Comparison of ENCODE assay signal across 24 cellular contexts in the genomic region with DNA sequence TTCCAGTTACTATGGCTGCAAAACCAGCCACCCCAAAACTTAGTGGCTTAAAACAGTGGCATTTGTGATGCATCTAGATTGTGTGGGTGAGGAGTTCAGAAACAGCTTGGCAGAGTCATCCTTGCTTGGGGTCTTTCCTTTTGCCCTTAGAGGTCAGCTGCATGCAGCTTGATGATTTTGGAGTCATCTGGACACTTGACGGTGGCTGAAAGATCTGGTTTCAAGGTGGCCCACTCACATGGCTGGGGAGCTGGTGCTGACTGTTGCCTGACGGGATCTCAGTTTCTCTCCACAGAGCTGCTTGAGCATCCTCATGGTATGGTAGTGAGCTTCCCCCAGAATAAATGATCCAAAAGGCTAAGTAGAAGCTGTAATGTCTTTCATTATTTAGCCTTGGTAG.
DNase-seq lines count a peak whose midpoint lies in the region; ATAC-seq and TF ChIP-seq lines count a peak whose summit lies in the region.
"Had no signal": no experiment of that assay in that cellular context is flagged by ENCODE, and none has a peak within 500 bp of the region (broad histone marks: within the 10 kb centered on the region; RNA-seq: fewer than 3 reads in every experiment).

No MANE protein-coding gene starts in this region.

- CTCF ChIA-PET in OCI-LY7 (lab: Charles Lee; ENCODE audit: unreplicated experiment) = no interaction called here

- no peak overlapping the region for H3K27ac Mint-ChIP-seq in endodermal cell
- H3K27ac Mint-ChIP-seq: B cell; CD4-positive, alpha-beta memory T cell; CD4-positive, CD25-positive, alpha-beta regulatory T cell; CD8-positive, alpha-beta memory T cell had no signal

- intact Hi-C loops in right cardiac atrium (cut with DNase I) (no loop called here), colonic mucosa (cut with DNase I) (no loop called here), OCI-LY7 (cut with micrococcal nuclease; ENCODE audit: unreplicated experiment) (no loop called here)

- peaks cover 5% of the 10 kb centered on the region for H3K9me3 Mint-ChIP-seq in endodermal cell

- H3K9me3 ChIP-seq in right atrium auricular region (no peaks in the 10 kb centered on the region), right cardiac atrium (ENCODE audit: control insufficient read depth, low read length) (no peaks in the 10 kb centered on the region), endodermal cell (ENCODE audit: control insufficient read depth, low read length) (no peaks in the 10 kb centered on the region), colonic mucosa (no peaks in the 10 kb centered on the region), OCI-LY7 (ENCODE audit: low read length) (no peaks in the 10 kb centered on the region)
- H3K9me3 ChIP-seq: A549 had no signal

- H3K27ac ChIP-seq in right atrium auricular region = no peak overlapping the region
- H3K27ac ChIP-seq in right cardiac atrium (ENCODE audit: low read length) = no peak overlapping the region
- H3K27ac ChIP-seq in endodermal cell (ENCODE audit: low read depth, low read length) = no peak overlapping the region
- H3K27ac ChIP-seq in colonic mucosa = no peak overlapping the region
- H3K27ac ChIP-seq in OCI-LY7 (ENCODE audit: low read depth, low read length, poor library complexity, severe bottlenecking) = no peak overlapping the region
- H3K27ac ChIP-seq in substantia nigra (ENCODE audit: low read depth, low read length, poor library complexity, severe bottlenecking) = no peak overlapping the region
- H3K27ac ChIP-seq: 22Rv1; A549; BLaER1 treated with 17β-estradiol and CSF1 and Interleukin-3, amounts not matched to agents 10 nM and 100 nM had no signal

- no peaks in the 10 kb centered on the region for H3K79me2 ChIP-seq in OCI-LY7 (ENCODE audit: insufficient read depth, low read depth, low read length)

- H3K4me1 ChIP-seq in right atrium auricular region = no peaks in the 10 kb centered on the region
- H3K4me1 ChIP-seq in right cardiac atrium (ENCODE audit: control insufficient read depth, insufficient read depth, low read length) = no peaks in the 10 kb centered on the region
- no peaks in the 10 kb centered on the region for H3K4me1 ChIP-seq in endodermal cell (ENCODE audit: control insufficient read depth, insufficient read depth, low read length)
- no peaks in the 10 kb centered on the region for H3K4me1 ChIP-seq in colonic mucosa
- no peaks in the 10 kb centered on the region for H3K4me1 ChIP-seq in OCI-LY7 (ENCODE audit: insufficient read depth, low read length, poor library complexity, severe bottlenecking)
- H3K4me1 ChIP-seq: A549 had no signal

- H3K4me1 Mint-ChIP-seq in endodermal cell = no peaks in the 10 kb centered on the region
- H3K4me1 Mint-ChIP-seq: B cell; CD14-positive monocyte; CD4-positive, alpha-beta memory T cell; CD4-positive, CD25-positive, alpha-beta regulatory T cell; CD8-positive, alpha-beta memory T cell had no signal

- H4K20me1 ChIP-seq in OCI-LY7 (ENCODE audit: insufficient read depth, low read length) = no peaks in the 10 kb centered on the region
- H4K20me1 ChIP-seq: BLaER1 treated with 17β-estradiol and CSF1 and Interleukin-3, amounts not matched to agents 10 nM and 100 nM had no signal

- no peak overlapping the region for H3K4me3 Mint-ChIP-seq in endodermal cell
- H3K4me3 Mint-ChIP-seq: B cell; CD14-positive monocyte; CD4-positive, alpha-beta memory T cell; CD4-positive, CD25-positive, alpha-beta regulatory T cell; CD8-positive, alpha-beta memory T cell had no signal

- ATAC-seq in right cardiac atrium = no peak
- ATAC-seq: A549 had no signal

- no peak overlapping the region for H2AFZ ChIP-seq in OCI-LY7 (ENCODE audit: low read length)

- no peaks in the 10 kb centered on the region for H3K27me3 Mint-ChIP-seq in endodermal cell (ENCODE audit: insufficient read depth)
- H3K27me3 Mint-ChIP-seq: B cell; CD4-positive, alpha-beta memory T cell; CD4-positive, CD25-positive, alpha-beta regulatory T cell had no signal

- 90% methylated on average over 2 of the region's 2 CpGs for WGBS in right cardiac atrium
- WGBS in endodermal cell (ENCODE audit: insufficient coverage in 1 of 2, insufficient read length in 1 of 2), 2 experiments = 95 to 100% methylated on average over 1 to 2 of the region's 2 CpGs

- H3K36me3 Mint-ChIP-seq in endodermal cell (ENCODE audit: low read depth) = peaks cover 1% of the 10 kb centered on the region
- H3K36me3 Mint-ChIP-seq: CD14-positive monocyte; CD4-positive, alpha-beta memory T cell; CD4-positive, CD25-positive, alpha-beta regulatory T cell; CD8-positive, alpha-beta memory T cell had no signal

- H3K27me3 ChIP-seq in right atrium auricular region (no peaks in the 10 kb centered on the region), right cardiac atrium (ENCODE audit: control insufficient read depth, insufficient read depth) (no peaks in the 10 kb centered on the region), endodermal cell (ENCODE audit: control insufficient read depth, insufficient read depth, low read length, poor library complexity, severe bottlenecking) (no peaks in the 10 kb centered on the region), colonic mucosa (no peaks in the 10 kb centered on the region)
- H3K27me3 ChIP-seq: BLaER1 treated with 17β-estradiol and CSF1 and Interleukin-3, amounts not matched to agents 10 nM and 100 nM had no signal

- TF ChIP-seq CTCF in right atrium auricular region (IDR thresholded peaks at IDR 0.05) = no peak
- TF ChIP-seq CTCF in endodermal cell (conservative IDR thresholded peaks at IDR 0.05) = no peak
- no peak for TF ChIP-seq CTCF in colonic mucosa (IDR thresholded peaks at IDR 0.05)
- no peak for TF ChIP-seq CTCF in OCI-LY7 (conservative IDR thresholded peaks at IDR 0.05; ENCODE audit: low read length)

- H3K4me3 ChIP-seq in right atrium auricular region (no peak overlapping the region), right cardiac atrium (ENCODE audit: low read length) (no peak overlapping the region), endodermal cell (ENCODE audit: low read length) (no peak overlapping the region), colonic mucosa (no peak overlapping the region), OCI-LY7 (ENCODE audit: low read depth, low read length, poor library complexity, severe bottlenecking) (no peak overlapping the region)
- H3K4me3 ChIP-seq: A549; BLaER1 treated with 17β-estradiol and CSF1 and Interleukin-3, amounts not matched to agents 10 nM and 100 nM had no signal

- H3K4me2 ChIP-seq in OCI-LY7 (ENCODE audit: low read length) = no peak overlapping the region
- H3K4me2 ChIP-seq: A549; BLaER1 treated with 17β-estradiol and CSF1 and Interleukin-3, amounts not matched to agents 10 nM and 100 nM had no signal

- DNase-seq in right atrium auricular region (ENCODE audit: low spot score) = peak; percentile 49
- no peak for DNase-seq in right cardiac atrium
- peak; percentile 19 for DNase-seq in endodermal cell
- peak; percentile 64 for DNase-seq in mesenteric fat pad (ENCODE audit: low spot score)
- DNase-seq in colonic mucosa = no peak
- DNase-seq in OCI-LY7 (ENCODE audit: low spot score) = no peak
- no peak for DNase-seq in substantia nigra (lab: John Stamatoyannopoulos, UW)
- DNase-seq: AML-193; CD4-positive, alpha-beta memory T cell; CD4-positive, CD25-positive, alpha-beta regulatory T cell; CD8-positive, alpha-beta memory T cell; COR-L47; DMS 273 treated with DMSO at 0.1 percent for 48 hours; DMS153; DMS53; DMS79; DND-41; EL; GDM1 had no signal

- H3K9ac ChIP-seq in endodermal cell (ENCODE audit: extremely low read depth, low read length, poor library complexity, severe bottlenecking) (no peak overlapping the region), colonic mucosa (ENCODE audit: low read depth in 2 of 2, low read length in 2 of 2) (no peak overlapping the region)
- H3K9ac ChIP-seq: BLaER1 treated with 17β-estradiol and CSF1 and Interleukin-3, amounts not matched to agents 10 nM and 100 nM had no signal

- no peaks in the 10 kb centered on the region for H3K9me2 ChIP-seq in OCI-LY7 (ENCODE audit: insufficient read depth, low read length)

- POLR2A ChIA-PET in OCI-LY7 (lab: Charles Lee) = no interaction called here

- H3K36me3 ChIP-seq in right atrium auricular region (no peaks in the 10 kb centered on the region), endodermal cell (ENCODE audit: control insufficient read depth, insufficient read depth, low read length) (no peaks in the 10 kb centered on the region), colonic mucosa (no peaks in the 10 kb centered on the region), OCI-LY7 (ENCODE audit: insufficient read depth, low read length) (no peaks in the 10 kb centered on the region)
- H3K36me3 ChIP-seq: BLaER1 treated with 17β-estradiol and CSF1 and Interleukin-3, amounts not matched to agents 10 nM and 100 nM had no signal

- no TSS peak for BruUV-seq in OCI-LY7 (replicated peaks; lab: Mats Ljungman, UMichigan)

Comparison
In these comparisons a context has a peak if more than half of its experiments do, and no peak if none do; other contexts are left out.
1. DNase-seq: peak in right atrium auricular region (single experiment), endodermal cell (single experiment) and mesenteric fat pad (single experiment); none in right cardiac atrium (0 of 3), colonic mucosa (single experiment), OCI-LY7 (single experiment) and substantia nigra (0 of 49).